In the genomic region with DNA sequence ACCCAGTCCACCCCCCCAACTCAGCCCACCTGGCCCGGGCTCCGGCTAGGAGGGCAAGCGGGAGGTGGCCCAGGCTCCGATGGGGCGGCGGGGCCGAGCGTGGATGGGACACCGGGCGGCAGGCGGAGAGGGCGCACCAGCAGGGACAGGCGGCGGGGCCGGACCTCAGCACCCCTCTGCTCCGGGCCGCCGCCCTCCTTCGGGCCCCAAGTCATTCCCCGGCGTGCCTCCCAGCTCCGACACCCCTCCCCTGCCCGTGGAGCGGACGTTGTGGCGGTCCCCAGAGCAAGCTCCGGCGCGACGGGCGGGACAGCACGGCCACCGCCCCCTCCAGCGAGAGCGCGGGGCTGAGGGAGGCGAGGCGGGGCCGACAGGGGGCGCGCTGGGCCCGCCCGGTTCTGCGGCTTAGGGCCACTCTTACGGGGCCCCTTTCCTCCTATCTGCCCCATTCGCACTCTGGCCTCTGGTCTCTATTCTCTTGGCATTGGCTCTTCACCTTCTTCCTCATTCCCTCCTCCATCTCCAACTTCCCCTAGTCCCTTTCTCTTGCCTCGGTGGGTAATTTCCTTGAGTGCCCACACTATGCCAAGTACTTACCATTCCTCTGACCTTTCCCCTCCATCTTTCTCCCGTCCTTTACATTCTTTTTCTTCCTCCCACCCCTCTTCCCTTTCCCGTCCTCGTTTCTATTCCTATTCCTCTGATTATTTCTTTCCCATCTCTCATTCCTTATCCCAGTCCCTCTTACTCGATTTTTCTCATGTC, we compare ENCODE assay signal across 9 cellular contexts. TPM values are rescaled to one million over a fixed set of nuclear protein-coding genes. Genes with fewer than 3 reads are reported as not detected.
A peak's percentile ranks its signal among the peaks of the same experiment; 100 is the strongest.
DNase-seq lines count a peak whose midpoint lies in the region; ATAC-seq and TF ChIP-seq lines count a peak whose summit lies in the region.
"Had no signal": no experiment of that assay in that cellular context is flagged by ENCODE, and none has a peak within 500 bp of the region (broad histone marks: within the 10 kb centered on the region; RNA-seq: fewer than 3 reads in every experiment).

No MANE protein-coding gene starts in this region.

- H3K27me3 ChIP-seq in BJ (ENCODE audit: control insufficient read depth, insufficient read depth, low read length) (peaks cover 44% of the 10 kb centered on the region), left ventricle myocardium inferior (ENCODE audit: low read depth) (peaks cover 58% of the 10 kb centered on the region), skeletal muscle tissue (ENCODE audit: control insufficient read depth in 3 of 3, insufficient read depth in 3 of 3, low read length in 3 of 3) (peaks cover 9 to 26% (median 14%) of the 10 kb centered on the region in 3 donors)

- no peak overlapping the region for H3K4me3 ChIP-seq in BJ (ENCODE audit: low read depth, low read length)
- no peak overlapping the region for H3K4me3 ChIP-seq in OCI-LY7 (ENCODE audit: low read depth, low read length, poor library complexity, severe bottlenecking)
- H3K4me3 ChIP-seq in left ventricle myocardium inferior = peak overlapping the region; percentile 66
- peak overlapping the region in 2 of 3 donors; percentile 43 to 55 for H3K4me3 ChIP-seq in skeletal muscle tissue (ENCODE audit: low read length in 3 of 3)

- no peak for DNase-seq in BJ (ENCODE audit: low read depth)
- DNase-seq in OCI-LY7 (ENCODE audit: low spot score) = peak; percentile 17
- peak; percentile 54 for DNase-seq in activated gamma-delta T cell treated with Interleukin-2 at 50 U/mL for 16 hours
- no peak for DNase-seq in left ventricle myocardium inferior
- no peak for DNase-seq in hepatic stellate cell (ENCODE audit: low spot score)

- peak; percentile 40 for TF ChIP-seq CTCF in BJ (IDR thresholded peaks at IDR 0.05; ENCODE audit: insufficient read depth, low read depth, low read length)
- peak; percentile 73 for TF ChIP-seq CTCF in OCI-LY7 (conservative IDR thresholded peaks at IDR 0.05; ENCODE audit: low read length)
- peak; percentile 74 for TF ChIP-seq CTCF in left ventricle myocardium inferior (IDR thresholded peaks at IDR 0.05; ENCODE audit: borderline replicate concordance)

- H3K36me3 ChIP-seq in BJ (ENCODE audit: control insufficient read depth, insufficient read depth, low read length) (no peaks in the 10 kb centered on the region), OCI-LY7 (ENCODE audit: insufficient read depth, low read length) (no peaks in the 10 kb centered on the region), left ventricle myocardium inferior (no peaks in the 10 kb centered on the region), skeletal muscle tissue (ENCODE audit: control insufficient read depth in 3 of 3, insufficient read depth in 3 of 3, low read length in 3 of 3) (peaks cover 0 to 2% (median 0%) of the 10 kb centered on the region in 3 donors)

- ATAC-seq in GM21723 (IDR thresholded peaks at IDR 0.05; ENCODE audit: unreplicated experiment) (peak; percentile 76), GM18520 (IDR thresholded peaks at IDR 0.05; ENCODE audit: unreplicated experiment) (no peak)

- H4K20me1 ChIP-seq in OCI-LY7 (ENCODE audit: insufficient read depth, low read length) = no peaks in the 10 kb centered on the region

- CTCF ChIA-PET in BJ (lab: Yijun Ruan, JAX) = interaction anchor here (0.5 to 1.6 kb wide), 10 partner anchors 9 to 183 kb away, joined by 3 to 7 read pairs (median 4); no protein-coding TSS in a partner anchor
- CTCF ChIA-PET in OCI-LY7 (lab: Charles Lee; ENCODE audit: unreplicated experiment) = no interaction called here

- no peaks in the 10 kb centered on the region for H3K4me1 ChIP-seq in OCI-LY7 (ENCODE audit: insufficient read depth, low read length, poor library complexity, severe bottlenecking)
- H3K4me1 ChIP-seq in left ventricle myocardium inferior = peaks cover 51% of the 10 kb centered on the region
- peaks cover 6 to 49% (median 7%) of the 10 kb centered on the region in 3 donors for H3K4me1 ChIP-seq in skeletal muscle tissue (ENCODE audit: control insufficient read depth in 3 of 3, insufficient read depth in 3 of 3, low read length in 3 of 3)

- POLR2A ChIA-PET in BJ (lab: Charles Lee) (interaction anchor here (0.7 kb wide), 1 partner anchor 275 kb away, joined by 10 read pairs; no protein-coding TSS in a partner anchor), OCI-LY7 (lab: Charles Lee) (no interaction called here)

- intact Hi-C loops in OCI-LY7 (cut with micrococcal nuclease; ENCODE audit: unreplicated experiment) = no loop called here
- intact Hi-C loops in left ventricle myocardium inferior (cut with micrococcal nuclease) = no loop called here

- H3K27ac ChIP-seq in OCI-LY7 (ENCODE audit: low read depth, low read length, poor library complexity, severe bottlenecking) (no peak overlapping the region), left ventricle myocardium inferior (replicated peaks) (no peak overlapping the region), skeletal muscle tissue (ENCODE audit: low read depth, low read length) (no peak overlapping the region)

- H3K9me3 ChIP-seq in OCI-LY7 (ENCODE audit: low read length) = no peaks in the 10 kb centered on the region
- H3K9me3 ChIP-seq in left ventricle myocardium inferior (replicated peaks) = no peaks in the 10 kb centered on the region
- H3K9me3 ChIP-seq in skeletal muscle tissue (ENCODE audit: control insufficient read depth in 3 of 3, low read length in 3 of 3) = no peaks in the 10 kb centered on the region

- no peak overlapping the region for H2AFZ ChIP-seq in OCI-LY7 (ENCODE audit: low read length)

- no peaks in the 10 kb centered on the region for H3K79me2 ChIP-seq in OCI-LY7 (ENCODE audit: insufficient read depth, low read depth, low read length)

- H3K4me2 ChIP-seq in OCI-LY7 (ENCODE audit: low read length) = no peak overlapping the region

- H3K9ac ChIP-seq in skeletal muscle tissue (ENCODE audit: low read depth in 1 of 3, low read length in 3 of 3) = peak overlapping the region in 1 of 3 donors; percentile 61

- no TSS peak for BruUV-seq in OCI-LY7 (replicated peaks; lab: Mats Ljungman, UMichigan)

- H3K9me2 ChIP-seq in OCI-LY7 (ENCODE audit: insufficient read depth, low read length) = no peaks in the 10 kb centered on the region

RNA-seq across cellular contexts. Expression of gene GBX1, which starts 0.7 kb away (rescaled TPM):
- polyA plus RNA-seq in BJ (2011; rRNA removed) = not detected in 2 replicates
- not detected in 2 replicates for polyA minus RNA-seq in BJ (2011; rRNA and poly(A)+ RNA removed)
- not detected in 2 replicates for total RNA-seq in OCI-LY7 (2014; rRNA removed; shearing (Covaris generic))
- total RNA-seq in OCI-LY7 (2022) (not detected in 2 replicates), left ventricle myocardium inferior (1.9 TPM), skeletal muscle tissue (not detected)
- total RNA-seq: subcutaneous adipose tissue had no signal

RNA-seq across cellular contexts. Expression of gene ASB10, which starts 18.8 kb away (rescaled TPM):
- not detected in 2 replicates for polyA plus RNA-seq in BJ (2011; rRNA removed)
- polyA minus RNA-seq in BJ (2011; rRNA and poly(A)+ RNA removed) = not detected in 2 replicates
- not detected in 2 replicates for total RNA-seq in OCI-LY7 (2014; rRNA removed; shearing (Covaris generic))
- total RNA-seq in OCI-LY7 (2022) (not detected in 2 replicates), left ventricle myocardium inferior (35.4 TPM), skeletal muscle tissue (3.7 TPM)
- total RNA-seq: subcutaneous adipose tissue had no signal

RNA-seq across cellular contexts. Expression of gene H2BK1, which starts 42.1 kb away (rescaled TPM):
- not detected in 2 replicates for polyA plus RNA-seq in BJ (2011; rRNA removed)
- not detected in 2 replicates for polyA minus RNA-seq in BJ (2011; rRNA and poly(A)+ RNA removed)
- 1.3 TPM in 1 of 2 replicates, not detected in the other for total RNA-seq in OCI-LY7 (2014; rRNA removed; shearing (Covaris generic))
- total RNA-seq in OCI-LY7 (2022) (not detected in 2 replicates), left ventricle myocardium inferior (not detected), skeletal muscle tissue (not detected)
- total RNA-seq: subcutaneous adipose tissue had no signal

RNA-seq across cellular contexts. Expression of gene ABCF2, which starts 58.8 kb away (rescaled TPM):
- polyA plus RNA-seq in BJ (2011; rRNA removed) = 44.2 and 62.5 TPM in 2 replicates
- 27.5 and 43.8 TPM in 2 replicates for polyA minus RNA-seq in BJ (2011; rRNA and poly(A)+ RNA removed)
- total RNA-seq in OCI-LY7 (2014; rRNA removed; shearing (Covaris generic)) = 30.7 and 31.8 TPM in 2 replicates
- total RNA-seq in OCI-LY7 (2022) (28.6 and 44.9 TPM in 2 replicates), left ventricle myocardium inferior (30.5 TPM), skeletal muscle tissue (20.9 TPM)

Comparison
In these comparisons a context has a peak if more than half of its experiments do, and no peak if none do; other contexts are left out.
1. DNase-seq: peak in OCI-LY7 (single experiment) and activated gamma-delta T cell treated with Interleukin-2 at 50 U/mL for 16 hours (single experiment); none in BJ (single experiment), left ventricle myocardium inferior (single experiment) and hepatic stellate cell (single experiment).
2. H3K4me3 ChIP-seq: peak in left ventricle myocardium inferior (single experiment) and skeletal muscle tissue (2 of 3); none in BJ (single experiment) and OCI-LY7 (single experiment).
3. Peak in every context shown above with its lines, with median percentiles within 50 percentile points of each other: CTCF ChIP-seq.